ENCODE assay signal across 1 cellular context in the genomic region with DNA sequence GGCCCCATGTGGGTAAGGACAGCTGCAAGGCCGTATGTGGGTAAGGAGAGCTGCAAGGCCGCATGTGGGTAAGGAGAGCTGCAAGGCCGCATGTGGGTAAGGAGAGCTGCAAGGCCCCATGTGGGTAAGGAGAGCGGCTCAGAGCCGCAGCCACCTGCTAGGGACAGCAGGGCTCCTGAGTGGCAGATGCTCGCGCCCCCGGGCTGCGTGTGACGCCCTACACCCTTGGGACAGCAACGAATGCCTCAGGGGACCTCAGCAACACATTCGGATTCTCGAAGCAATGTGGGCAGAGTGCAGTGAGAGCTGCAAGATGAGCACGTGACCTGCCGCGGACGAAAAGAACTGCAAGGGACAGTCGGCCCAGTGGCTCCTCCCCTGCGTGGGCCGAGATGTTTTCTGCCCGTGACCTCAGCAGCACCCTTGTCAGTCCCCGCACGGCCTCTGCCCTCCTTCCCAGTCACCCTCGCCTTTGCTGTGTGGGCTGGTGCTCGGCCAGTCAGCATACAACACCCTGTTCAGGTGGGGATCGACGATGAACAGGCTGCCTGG.
TF ChIP-seq lines count a peak whose summit lies in the region.

No MANE protein-coding gene starts in this region.

TF ChIP-seq in H1, 55 proteins besides CTCF, POLR2A, EP300 and RAD21 (continued from another document):
- TF ChIP-seq, protein P1, sequence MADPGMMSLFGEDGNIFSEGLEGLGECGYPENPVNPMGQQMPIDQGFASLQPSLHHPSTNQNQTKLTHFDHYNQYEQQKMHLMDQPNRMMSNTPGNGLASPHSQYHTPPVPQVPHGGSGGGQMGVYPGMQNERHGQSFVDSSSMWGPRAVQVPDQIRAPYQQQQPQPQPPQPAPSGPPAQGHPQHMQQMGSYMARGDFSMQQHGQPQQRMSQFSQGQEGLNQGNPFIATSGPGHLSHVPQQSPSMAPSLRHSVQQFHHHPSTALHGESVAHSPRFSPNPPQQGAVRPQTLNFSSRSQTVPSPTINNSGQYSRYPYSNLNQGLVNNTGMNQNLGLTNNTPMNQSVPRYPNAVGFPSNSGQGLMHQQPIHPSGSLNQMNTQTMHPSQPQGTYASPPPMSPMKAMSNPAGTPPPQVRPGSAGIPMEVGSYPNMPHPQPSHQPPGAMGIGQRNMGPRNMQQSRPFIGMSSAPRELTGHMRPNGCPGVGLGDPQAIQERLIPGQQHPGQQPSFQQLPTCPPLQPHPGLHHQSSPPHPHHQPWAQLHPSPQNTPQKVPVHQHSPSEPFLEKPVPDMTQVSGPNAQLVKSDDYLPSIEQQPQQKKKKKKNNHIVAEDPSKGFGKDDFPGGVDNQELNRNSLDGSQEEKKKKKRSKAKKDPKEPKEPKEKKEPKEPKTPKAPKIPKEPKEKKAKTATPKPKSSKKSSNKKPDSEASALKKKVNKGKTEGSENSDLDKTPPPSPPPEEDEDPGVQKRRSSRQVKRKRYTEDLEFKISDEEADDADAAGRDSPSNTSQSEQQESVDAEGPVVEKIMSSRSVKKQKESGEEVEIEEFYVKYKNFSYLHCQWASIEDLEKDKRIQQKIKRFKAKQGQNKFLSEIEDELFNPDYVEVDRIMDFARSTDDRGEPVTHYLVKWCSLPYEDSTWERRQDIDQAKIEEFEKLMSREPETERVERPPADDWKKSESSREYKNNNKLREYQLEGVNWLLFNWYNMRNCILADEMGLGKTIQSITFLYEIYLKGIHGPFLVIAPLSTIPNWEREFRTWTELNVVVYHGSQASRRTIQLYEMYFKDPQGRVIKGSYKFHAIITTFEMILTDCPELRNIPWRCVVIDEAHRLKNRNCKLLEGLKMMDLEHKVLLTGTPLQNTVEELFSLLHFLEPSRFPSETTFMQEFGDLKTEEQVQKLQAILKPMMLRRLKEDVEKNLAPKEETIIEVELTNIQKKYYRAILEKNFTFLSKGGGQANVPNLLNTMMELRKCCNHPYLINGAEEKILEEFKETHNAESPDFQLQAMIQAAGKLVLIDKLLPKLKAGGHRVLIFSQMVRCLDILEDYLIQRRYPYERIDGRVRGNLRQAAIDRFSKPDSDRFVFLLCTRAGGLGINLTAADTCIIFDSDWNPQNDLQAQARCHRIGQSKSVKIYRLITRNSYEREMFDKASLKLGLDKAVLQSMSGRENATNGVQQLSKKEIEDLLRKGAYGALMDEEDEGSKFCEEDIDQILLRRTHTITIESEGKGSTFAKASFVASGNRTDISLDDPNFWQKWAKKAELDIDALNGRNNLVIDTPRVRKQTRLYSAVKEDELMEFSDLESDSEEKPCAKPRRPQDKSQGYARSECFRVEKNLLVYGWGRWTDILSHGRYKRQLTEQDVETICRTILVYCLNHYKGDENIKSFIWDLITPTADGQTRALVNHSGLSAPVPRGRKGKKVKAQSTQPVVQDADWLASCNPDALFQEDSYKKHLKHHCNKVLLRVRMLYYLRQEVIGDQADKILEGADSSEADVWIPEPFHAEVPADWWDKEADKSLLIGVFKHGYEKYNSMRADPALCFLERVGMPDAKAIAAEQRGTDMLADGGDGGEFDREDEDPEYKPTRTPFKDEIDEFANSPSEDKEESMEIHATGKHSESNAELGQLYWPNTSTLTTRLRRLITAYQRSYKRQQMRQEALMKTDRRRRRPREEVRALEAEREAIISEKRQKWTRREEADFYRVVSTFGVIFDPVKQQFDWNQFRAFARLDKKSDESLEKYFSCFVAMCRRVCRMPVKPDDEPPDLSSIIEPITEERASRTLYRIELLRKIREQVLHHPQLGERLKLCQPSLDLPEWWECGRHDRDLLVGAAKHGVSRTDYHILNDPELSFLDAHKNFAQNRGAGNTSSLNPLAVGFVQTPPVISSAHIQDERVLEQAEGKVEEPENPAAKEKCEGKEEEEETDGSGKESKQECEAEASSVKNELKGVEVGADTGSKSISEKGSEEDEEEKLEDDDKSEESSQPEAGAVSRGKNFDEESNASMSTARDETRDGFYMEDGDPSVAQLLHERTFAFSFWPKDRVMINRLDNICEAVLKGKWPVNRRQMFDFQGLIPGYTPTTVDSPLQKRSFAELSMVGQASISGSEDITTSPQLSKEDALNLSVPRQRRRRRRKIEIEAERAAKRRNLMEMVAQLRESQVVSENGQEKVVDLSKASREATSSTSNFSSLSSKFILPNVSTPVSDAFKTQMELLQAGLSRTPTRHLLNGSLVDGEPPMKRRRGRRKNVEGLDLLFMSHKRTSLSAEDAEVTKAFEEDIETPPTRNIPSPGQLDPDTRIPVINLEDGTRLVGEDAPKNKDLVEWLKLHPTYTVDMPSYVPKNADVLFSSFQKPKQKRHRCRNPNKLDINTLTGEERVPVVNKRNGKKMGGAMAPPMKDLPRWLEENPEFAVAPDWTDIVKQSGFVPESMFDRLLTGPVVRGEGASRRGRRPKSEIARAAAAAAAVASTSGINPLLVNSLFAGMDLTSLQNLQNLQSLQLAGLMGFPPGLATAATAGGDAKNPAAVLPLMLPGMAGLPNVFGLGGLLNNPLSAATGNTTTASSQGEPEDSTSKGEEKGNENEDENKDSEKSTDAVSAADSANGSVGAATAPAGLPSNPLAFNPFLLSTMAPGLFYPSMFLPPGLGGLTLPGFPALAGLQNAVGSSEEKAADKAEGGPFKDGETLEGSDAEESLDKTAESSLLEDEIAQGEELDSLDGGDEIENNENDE (IDR thresholded peaks at IDR 0.05; ENCODE audit: insufficient replicate concordance, low read length): no peak
- no peak for TF ChIP-seq TAF7 (optimal IDR thresholded peaks at IDR 0.05; ENCODE audit: borderline replicate concordance, low read depth, low read length)
- TF ChIP-seq SRF (IDR thresholded peaks at IDR 0.05; ENCODE audit: low read depth, low read length): no peak
- no peak for TF ChIP-seq JUND (IDR thresholded peaks at IDR 0.05; ENCODE audit: low read length)
- no peak for TF ChIP-seq EGR1 (IDR thresholded peaks at IDR 0.05; ENCODE audit: borderline replicate concordance, low read depth, low read length)
- no peak for TF ChIP-seq KDM5A (IDR thresholded peaks at IDR 0.05; ENCODE audit: low read length)
- no peak for TF ChIP-seq GABPA (IDR thresholded peaks at IDR 0.05; ENCODE audit: borderline replicate concordance, insufficient read depth, low read length)
- TF ChIP-seq EZH2 (IDR thresholded peaks at IDR 0.05; ENCODE audit: low read depth, low read length, severe bottlenecking): no peak
- TF ChIP-seq HDAC2 (IDR thresholded peaks at IDR 0.05; ENCODE audit: borderline replicate concordance in 1 of 2, low read depth in 2 of 2, low read length in 2 of 2): no peak
- no peak for TF ChIP-seq KDM1A (IDR thresholded peaks at IDR 0.05; ENCODE audit: borderline replicate concordance, low read length)
- TF ChIP-seq CHD2 (IDR thresholded peaks at IDR 0.05; ENCODE audit: low read length): no peak
- no peak for TF ChIP-seq CEBPB (IDR thresholded peaks at IDR 0.05; ENCODE audit: low read depth, low read length)
TF ChIP-seq in H1: peak in this region for 0.
